19 cellular contexts compared by ENCODE assay signal in genomic region chr13:102322211-102322610, GRCh38.
"Had no signal": no experiment of that assay in that cellular context is flagged by ENCODE, and none has a peak within 500 bp of the region (broad histone marks: within the 10 kb centered on the region; RNA-seq: fewer than 3 reads in every experiment).

No MANE protein-coding gene starts in this region.

- H3K27ac ChIP-seq: RWPE1 had no signal

- DNase-seq: KBM-7; MV-4-11; NCI-H1048; NCI-H1105; NCI-H1417; NCI-H1436 treated with DMSO at 0.1 percent for 48 hours; NCI-H1694; NCI-H187 treated with DMSO at 0.1 percent for 48 hours; NCI-H2107; NCI-H345; NCI-H446 treated with DMSO at 0.1 percent for 48 hours; NCI-H510A treated with DMSO at 0.1 percent for 48 hours; NCI-H526; NCI-H748 treated with DMSO at 0.1 percent for 48 hours; NK-92 treated with Interleukin-12 subunit alpha and Interleukin-12 subunit beta, amount 100 ng/mL, for 24 hours; PC-3; SHP77 had no signal

- ATAC-seq: Panc1, PC-3 had no signal
